14 cellular contexts compared by ENCODE assay signal in the genomic region with DNA sequence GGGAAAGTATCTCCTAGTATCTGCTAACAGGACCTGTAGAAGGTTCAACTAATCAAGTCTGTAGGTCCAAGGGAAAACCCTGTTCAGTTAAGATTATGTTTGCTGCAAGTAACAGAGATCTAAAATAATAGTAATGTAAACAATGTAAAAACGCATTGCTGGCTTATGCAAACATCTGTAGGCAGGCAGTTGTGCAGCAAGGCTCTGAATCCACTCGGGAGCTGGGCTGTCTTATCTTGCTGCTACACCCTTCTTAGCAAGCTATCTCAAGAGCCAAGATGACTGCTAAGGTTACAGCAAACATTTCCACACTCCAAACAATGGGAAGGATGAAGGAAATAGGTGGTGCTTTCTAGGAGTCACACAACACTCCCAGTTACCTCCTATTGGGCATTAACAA.
DNase-seq lines count a peak whose midpoint lies in the region; TF ChIP-seq lines count a peak whose summit lies in the region.
"Had no signal": no experiment of that assay in that cellular context is flagged by ENCODE, and none has a peak within 500 bp of the region (broad histone marks: within the 10 kb centered on the region; RNA-seq: fewer than 3 reads in every experiment).

No MANE protein-coding gene starts in this region.

- H3K9me2 ChIP-seq in Karpas-422 (replicated peaks; ENCODE audit: insufficient read depth, low read length) = no peaks in the 10 kb centered on the region

- H3K36me3 ChIP-seq in colonic mucosa = no peaks in the 10 kb centered on the region
- no peaks in the 10 kb centered on the region for H3K36me3 ChIP-seq in Karpas-422 (ENCODE audit: insufficient read depth, low read length)
- H3K36me3 ChIP-seq: BE2C, suprapubic skin had no signal

- no peaks in the 10 kb centered on the region for H3K79me2 ChIP-seq in Karpas-422 (ENCODE audit: low read length)

- peaks cover 5% of the 10 kb centered on the region for H3K4me1 Mint-ChIP-seq in nephron
- H3K4me1 Mint-ChIP-seq: naive thymus-derived CD4-positive, alpha-beta T cell had no signal

- H3K9me3 ChIP-seq in colonic mucosa (no peaks in the 10 kb centered on the region), Karpas-422 (ENCODE audit: low read length) (no peaks in the 10 kb centered on the region)
- H3K9me3 ChIP-seq: BE2C, suprapubic skin had no signal

- H2AFZ ChIP-seq in Karpas-422 (ENCODE audit: low read length) = no peak overlapping the region

- H3K36me3 Mint-ChIP-seq in nephron (ENCODE audit: low read depth) = no peaks in the 10 kb centered on the region
- H3K36me3 Mint-ChIP-seq: naive thymus-derived CD4-positive, alpha-beta T cell had no signal

- DNase-seq in H4 (ENCODE audit: low spot score) (peak; percentile 32), NCI-H2029 (lab: John Stamatoyannopoulos, UW) (peak; percentile 17), colonic mucosa (peak; percentile 52), Karpas-422 (no peak)
- no peak for DNase-seq in activated CD4-positive, alpha-beta T cell treated with anti-CD3 and anti-CD28 coated beads for 1 hour
- DNase-seq in activated CD4-positive, alpha-beta T cell treated with anti-CD3 and anti-CD28 coated beads, Interleukin-2, amount 50 U/mL, for 1 hour = no peak
- DNase-seq: BE2C; naive thymus-derived CD4-positive, alpha-beta T cell; NCI-H1694; NCI-H510A treated with DMSO at 0.1 percent for 48 hours; posterior cingulate gyrus; stimulated activated CD4-positive, alpha-beta T cell treated with anti-CD3 and anti-CD28 coated beads, Interleukin-4, amount 100 ng/mL, for 4 hours had no signal

- no peaks in the 10 kb centered on the region for H4K20me1 ChIP-seq in Karpas-422 (ENCODE audit: insufficient read depth, low read depth, low read length)

- no peaks in the 10 kb centered on the region for H3K4me1 ChIP-seq in colonic mucosa
- H3K4me1 ChIP-seq in Karpas-422 (ENCODE audit: low read length) = no peaks in the 10 kb centered on the region
- H3K4me1 ChIP-seq: BE2C, suprapubic skin had no signal

- H3K27ac ChIP-seq in colonic mucosa (no peak overlapping the region), Karpas-422 (ENCODE audit: low read length) (no peak overlapping the region)
- H3K27ac ChIP-seq: suprapubic skin had no signal

- intact Hi-C loops in colonic mucosa (cut with DNase I) = no loop called here

- no peak overlapping the region for H3K4me2 ChIP-seq in Karpas-422 (ENCODE audit: low read depth, low read length, poor library complexity, severe bottlenecking)

- no peaks in the 10 kb centered on the region for H3K27me3 ChIP-seq in colonic mucosa
- H3K27me3 ChIP-seq in Karpas-422 (ENCODE audit: low read length) = no peaks in the 10 kb centered on the region
- H3K27me3 ChIP-seq: BE2C, suprapubic skin had no signal

- no peaks in the 10 kb centered on the region for H3K27me3 Mint-ChIP-seq in nephron (ENCODE audit: low read depth)
- H3K27me3 Mint-ChIP-seq: naive thymus-derived CD4-positive, alpha-beta T cell had no signal

- H3K9me3 Mint-ChIP-seq in nephron = no peaks in the 10 kb centered on the region

- TF ChIP-seq CTCF in colonic mucosa (IDR thresholded peaks at IDR 0.05) (no peak), nephron (IDR thresholded peaks at IDR 0.05; ENCODE audit: unreplicated experiment in 3 of 3) (no peak)

- H3K4me3 Mint-ChIP-seq in nephron = no peak overlapping the region
- H3K4me3 Mint-ChIP-seq: naive thymus-derived CD4-positive, alpha-beta T cell had no signal

- no peak overlapping the region for H3K9ac ChIP-seq in colonic mucosa (ENCODE audit: low read depth in 2 of 2, low read length in 2 of 2)
- no peak overlapping the region for H3K9ac ChIP-seq in Karpas-422 (ENCODE audit: low read length)

- H3K4me3 ChIP-seq in colonic mucosa (no peak overlapping the region), Karpas-422 (ENCODE audit: low read length) (no peak overlapping the region)
- H3K4me3 ChIP-seq: suprapubic skin had no signal

- peak overlapping the region in 2 of 3 experiments; percentile 32 to 74 for H3K27ac Mint-ChIP-seq in nephron
- H3K27ac Mint-ChIP-seq: naive thymus-derived CD4-positive, alpha-beta T cell had no signal

Comparison
In these comparisons a context has a peak if more than half of its experiments do, and no peak if none do; other contexts are left out.
1. DNase-seq: peak in H4 (single experiment), NCI-H2029 (single experiment) and colonic mucosa (single experiment); none in Karpas-422 (single experiment), activated CD4-positive, alpha-beta T cell treated with anti-CD3 and anti-CD28 coated beads for 1 hour (single experiment) and activated CD4-positive, alpha-beta T cell treated with anti-CD3 and anti-CD28 coated beads, Interleukin-2, amount 50 U/mL, for 1 hour (single experiment).